In genomic region chr2:159149786-159150185, GRCh38 we compare ENCODE assay signal across 18 cellular contexts.
A peak's percentile ranks its signal among the peaks of the same experiment; 100 is the strongest.
DNase-seq lines count a peak whose midpoint lies in the region; ATAC-seq and TF ChIP-seq lines count a peak whose summit lies in the region.
"Had no signal": no experiment of that assay in that cellular context is flagged by ENCODE, and none has a peak within 500 bp of the region (broad histone marks: within the 10 kb centered on the region; RNA-seq: fewer than 3 reads in every experiment).

No MANE protein-coding gene starts in this region.

- no peak overlapping the region for H3K4me3 ChIP-seq in left ventricle myocardium inferior
- H3K4me3 ChIP-seq in heart right ventricle = no peak overlapping the region
- H3K4me3 ChIP-seq: GM23248, HAP-1 had no signal

- DNase-seq in left ventricle myocardium inferior (no peak), heart right ventricle (no peak), dermis blood vessel endothelial cell (peak; percentile 44), nephron progenitor cell (peak; percentile 23), caudate nucleus (lab: John Stamatoyannopoulos, UW) (no peak)
- no peak for DNase-seq in effector CD8-positive, alpha-beta T cell (lab: John Stamatoyannopoulos, UW)
- DNase-seq: 8988T, C1 segment of cervical spinal cord, DMS153, DMS79 treated with DMSO at 0.1 percent for 48 hours, GF-D8, GM23248 had no signal

- no peak overlapping the region for H3K27ac Mint-ChIP-seq in nephron progenitor cell
- H3K27ac Mint-ChIP-seq in activated T-helper 17 cell treated with anti-CD3 and anti-CD28 coated beads, Interleukin-2, amount 50 U/mL, for 72 hours = no peak overlapping the region
- H3K27ac Mint-ChIP-seq: CD4-positive, alpha-beta T cell; IgD-negative memory B cell had no signal

- H3K4me3 Mint-ChIP-seq in nephron progenitor cell = no peak overlapping the region
- no peak overlapping the region for H3K4me3 Mint-ChIP-seq in activated T-helper 17 cell treated with anti-CD3 and anti-CD28 coated beads, Interleukin-2, amount 50 U/mL, for 72 hours
- H3K4me3 Mint-ChIP-seq: CD4-positive, alpha-beta T cell; IgD-negative memory B cell had no signal

- intact Hi-C loops in left ventricle myocardium inferior (cut with micrococcal nuclease) (no loop called here), heart right ventricle (cut with DNase I) (no loop called here)

- TF ChIP-seq CTCF in left ventricle myocardium inferior (IDR thresholded peaks at IDR 0.05; ENCODE audit: borderline replicate concordance) = no peak
- no peak for TF ChIP-seq CTCF in heart right ventricle (IDR thresholded peaks at IDR 0.05)
- no peak for TF ChIP-seq CTCF in nephron progenitor cell (IDR thresholded peaks at IDR 0.05)

- H3K4me1 ChIP-seq in left ventricle myocardium inferior (peaks cover 99% of the 10 kb centered on the region), heart right ventricle (peaks cover 10 to 92% (median 71%) of the 10 kb centered on the region in 9 donors)

- peak overlapping the region; percentile 89 for H3K27ac ChIP-seq in left ventricle myocardium inferior (replicated peaks)
- peak overlapping the region in 3 of 10 donors; percentile 81 to 83 (median 82) for H3K27ac ChIP-seq in heart right ventricle
- no peak overlapping the region for H3K27ac ChIP-seq in caudate nucleus (ENCODE audit: low read depth, low read length)
- H3K27ac ChIP-seq: GM23248 had no signal

- H3K36me3 ChIP-seq in left ventricle myocardium inferior (peaks cover 26% of the 10 kb centered on the region), heart right ventricle (peaks cover 0 to 52% (median 0%) of the 10 kb centered on the region in 9 donors)

- H3K4me1 Mint-ChIP-seq in nephron progenitor cell = peaks cover 22% of the 10 kb centered on the region
- H3K4me1 Mint-ChIP-seq in activated T-helper 17 cell treated with anti-CD3 and anti-CD28 coated beads, Interleukin-2, amount 50 U/mL, for 72 hours = peaks cover 16% of the 10 kb centered on the region

- H3K27me3 Mint-ChIP-seq in nephron progenitor cell (ENCODE audit: low read depth, poor library complexity) = peaks cover 2% of the 10 kb centered on the region
- H3K27me3 Mint-ChIP-seq in activated T-helper 17 cell treated with anti-CD3 and anti-CD28 coated beads, Interleukin-2, amount 50 U/mL, for 72 hours = no peaks in the 10 kb centered on the region

- ATAC-seq in heart right ventricle (no peak), GM18868 (IDR thresholded peaks at IDR 0.05; ENCODE audit: unreplicated experiment) (no peak)
- ATAC-seq in activated T-helper 17 cell treated with anti-CD3 and anti-CD28 coated beads, Interleukin-2, amount 50 U/mL, for 72 hours (replicated peaks) = no peak
- ATAC-seq: HepG2 had no signal

- H3K27me3 ChIP-seq in left ventricle myocardium inferior (ENCODE audit: low read depth) = no peaks in the 10 kb centered on the region
- no peaks in the 10 kb centered on the region for H3K27me3 ChIP-seq in heart right ventricle

- H3K36me3 Mint-ChIP-seq in nephron progenitor cell (ENCODE audit: low read depth) = peaks cover 29% of the 10 kb centered on the region
- no peaks in the 10 kb centered on the region for H3K36me3 Mint-ChIP-seq in activated T-helper 17 cell treated with anti-CD3 and anti-CD28 coated beads, Interleukin-2, amount 50 U/mL, for 72 hours (ENCODE audit: low read depth)
- H3K36me3 Mint-ChIP-seq: IgD-negative memory B cell had no signal

- H3K9me3 ChIP-seq in left ventricle myocardium inferior (replicated peaks) (no peaks in the 10 kb centered on the region), heart right ventricle (no peaks in the 10 kb centered on the region)
- H3K9me3 ChIP-seq: HAP-1 had no signal

- no peaks in the 10 kb centered on the region for H3K9me3 Mint-ChIP-seq in nephron progenitor cell
- no peaks in the 10 kb centered on the region for H3K9me3 Mint-ChIP-seq in activated T-helper 17 cell treated with anti-CD3 and anti-CD28 coated beads, Interleukin-2, amount 50 U/mL, for 72 hours
- H3K9me3 Mint-ChIP-seq: CD4-positive, alpha-beta T cell; IgD-negative memory B cell had no signal

- 69 to 83% methylated on average over 3 of the region's 3 CpGs for whole genome bisulfite sequencing in heart right ventricle, 2 donors

Comparison
In these comparisons a context has a peak if more than half of its experiments do, and no peak if none do; other contexts are left out.
1. DNase-seq: peak in dermis blood vessel endothelial cell (single experiment) and nephron progenitor cell (single experiment); none in left ventricle myocardium inferior (single experiment), heart right ventricle (0 of 2), caudate nucleus (0 of 61) and effector CD8-positive, alpha-beta T cell (single experiment).